Comparison of ENCODE assay signal across 8 cellular contexts in genomic region chr22:35380537-35381423, GRCh38. TPM values are rescaled to one million over a fixed set of nuclear protein-coding genes. Genes with fewer than 3 reads are reported as not detected.
DNase-seq lines count a peak whose midpoint lies in the region; ATAC-seq, FAIRE-seq and TF ChIP-seq lines count a peak whose summit lies in the region.

Gene HMOX1, plus strand, starts transcription at chr22:35381096. Its CDS starts 78 bp downstream, at chr22:35381174.

- peak within 1 kb of the TSS; percentile 87 for H2AFZ ChIP-seq in neural progenitor cell (replicated peaks)

- 5 to 69% methylated on average over 2 to 31 of the region's 47 CpGs for WGBS in upper lobe of left lung, 2 donors

- DNase-seq in GM19239 (ENCODE audit: insufficient read length, low spot score) (peak; percentile 78), HTR-8/SVneo (ENCODE audit: insufficient read length, low spot score) (peak; percentile 63), SK-MEL-5 (ENCODE audit: low read depth, low spot score) (peak; percentile 89), globus pallidus (ENCODE audit: low spot score) (peak; percentile 86), neural progenitor cell (ENCODE audit: low spot score) (peak; percentile 91), upper lobe of left lung (peak; percentile 97 to 98)
- DNase-seq in activated naive CD8-positive, alpha-beta T cell treated with anti-CD3 and anti-CD28 coated beads for 36 hours = peak; percentile 62

- in situ Hi-C loops in SK-MEL-5 (cut with HindIII; ENCODE audit: low pct_unique_long_range_greater_than_20kb, low sequenced_read_pairs) = no loop called here

- H4K20me1 ChIP-seq in BLaER1 treated with 17β-estradiol and CSF1 and Interleukin-3, amounts not matched to agents 10 nM and 100 nM = peaks cover 0 to 48% (median 0%) of the 10 kb centered on the region in 11 experiments; a peak in 7 of 22 replicates
- H4K20me1 ChIP-seq in neural progenitor cell (ENCODE audit: low read depth) = no peaks in the 10 kb centered on the region

- no peak within 1 kb of the TSS for H3K27ac Mint-ChIP-seq in activated naive CD8-positive, alpha-beta T cell treated with anti-CD3 and anti-CD28 coated beads for 36 hours
- no peak within 1 kb of the TSS for H3K27ac Mint-ChIP-seq in neural progenitor cell

- TF ChIP-seq POLR2A in upper lobe of left lung (IDR thresholded peaks at IDR 0.05) = peak in 3 of 4 donors; percentile 79 to 99 (median 79)

- H3K36me3 Mint-ChIP-seq in activated naive CD8-positive, alpha-beta T cell treated with anti-CD3 and anti-CD28 coated beads for 36 hours = no peaks in the 10 kb centered on the region
- H3K36me3 Mint-ChIP-seq in neural progenitor cell = no peaks in the 10 kb centered on the region

- H3K27me3 ChIP-seq in BLaER1 treated with 17β-estradiol and CSF1 and Interleukin-3, amounts not matched to agents 10 nM and 100 nM = peaks cover 0 to 42% (median 35%) of the 10 kb centered on the region in 11 experiments; a peak in 18 of 22 replicates
- H3K27me3 ChIP-seq in neural progenitor cell (peaks cover 12% of the 10 kb centered on the region), upper lobe of left lung (no peaks in the 10 kb centered on the region)

- H3K4me3 Mint-ChIP-seq in activated naive CD8-positive, alpha-beta T cell treated with anti-CD3 and anti-CD28 coated beads for 36 hours = peak within 1 kb of the TSS; percentile 37
- H3K4me3 Mint-ChIP-seq in neural progenitor cell = peak within 1 kb of the TSS; percentile 74

- H3K9me3 Mint-ChIP-seq in activated naive CD8-positive, alpha-beta T cell treated with anti-CD3 and anti-CD28 coated beads for 36 hours = no peaks in the 10 kb centered on the region
- H3K9me3 Mint-ChIP-seq in neural progenitor cell = no peaks in the 10 kb centered on the region

- TF ChIP-seq EP300 in upper lobe of left lung (IDR thresholded peaks at IDR 0.05) = peak in 1 of 4 donors; percentile 76

- peak within 1 kb of the TSS; percentile 12 to 98 (median 71); a peak in 21 of 22 replicates for H3K27ac ChIP-seq in BLaER1 treated with 17β-estradiol and CSF1 and Interleukin-3, amounts not matched to agents 10 nM and 100 nM
- H3K27ac ChIP-seq in neural progenitor cell = no peak within 1 kb of the TSS
- H3K27ac ChIP-seq in upper lobe of left lung = peak within 1 kb of the TSS; percentile 67 to 93 (median 83)

- no peaks in the 10 kb centered on the region for H3K9me3 ChIP-seq in BLaER1 treated with 17β-estradiol and CSF1 and Interleukin-3, amounts not matched to agents 10 nM and 100 nM (replicated peaks in 1 of 11)
- H3K9me3 ChIP-seq in neural progenitor cell (ENCODE audit: low read depth) (no peaks in the 10 kb centered on the region), upper lobe of left lung (no peaks in the 10 kb centered on the region)

- H3K4me1 ChIP-seq in BLaER1 treated with 17β-estradiol and CSF1 and Interleukin-3, amounts not matched to agents 10 nM and 100 nM = peaks cover 38 to 84% (median 57%) of the 10 kb centered on the region in 10 experiments
- H3K4me1 ChIP-seq in neural progenitor cell = peaks cover 32% of the 10 kb centered on the region
- H3K4me1 ChIP-seq in upper lobe of left lung = peaks cover 19 to 65% (median 39%) of the 10 kb centered on the region in 4 donors

- peaks cover 0 to 33% (median 5%) of the 10 kb centered on the region in 11 experiments; a peak in 9 of 22 replicates for H3K36me3 ChIP-seq in BLaER1 treated with 17β-estradiol and CSF1 and Interleukin-3, amounts not matched to agents 10 nM and 100 nM
- no peaks in the 10 kb centered on the region for H3K36me3 ChIP-seq in neural progenitor cell
- H3K36me3 ChIP-seq in upper lobe of left lung = peaks cover 0 to 2% (median 0%) of the 10 kb centered on the region in 4 donors

- peak within 1 kb of the TSS; percentile 26 to 87 (median 62); a peak in 19 of 20 replicates for H3K4me3 ChIP-seq in BLaER1 treated with 17β-estradiol and CSF1 and Interleukin-3, amounts not matched to agents 10 nM and 100 nM
- H3K4me3 ChIP-seq in neural progenitor cell = peak within 1 kb of the TSS; percentile 41
- peak within 1 kb of the TSS; percentile 23 to 71 (median 56) for H3K4me3 ChIP-seq in upper lobe of left lung

- H3K9ac ChIP-seq in BLaER1 treated with 17β-estradiol and CSF1 and Interleukin-3, amounts not matched to agents 10 nM and 100 nM = peak within 1 kb of the TSS; percentile 55 to 92 (median 78)
- no peak within 1 kb of the TSS for H3K9ac ChIP-seq in neural progenitor cell

- peak; percentile 85 to 93 for ATAC-seq in upper lobe of left lung (ENCODE audit: low FRiP score in 2 of 2)

- peaks cover 54% of the 10 kb centered on the region for H3K27me3 Mint-ChIP-seq in activated naive CD8-positive, alpha-beta T cell treated with anti-CD3 and anti-CD28 coated beads for 36 hours
- H3K27me3 Mint-ChIP-seq in neural progenitor cell (ENCODE audit: insufficient read depth, low read depth) = peaks cover 28% of the 10 kb centered on the region

- peak within 1 kb of the TSS; percentile 77 to 99 (median 83) for H3K4me2 ChIP-seq in BLaER1 treated with 17β-estradiol and CSF1 and Interleukin-3, amounts not matched to agents 10 nM and 100 nM
- H3K4me2 ChIP-seq in neural progenitor cell = peak within 1 kb of the TSS; percentile 81

- no peak for TF ChIP-seq CTCF in neural progenitor cell (IDR thresholded peaks at IDR 0.05)
- TF ChIP-seq CTCF in upper lobe of left lung (IDR thresholded peaks at IDR 0.05) = peak in 4 of 6 experiments; percentile 17 to 47 (median 22)

- peaks cover 18% of the 10 kb centered on the region for H3K4me1 Mint-ChIP-seq in activated naive CD8-positive, alpha-beta T cell treated with anti-CD3 and anti-CD28 coated beads for 36 hours
- peaks cover 39% of the 10 kb centered on the region for H3K4me1 Mint-ChIP-seq in neural progenitor cell

- no peaks in the 10 kb centered on the region for H3K79me2 ChIP-seq in neural progenitor cell (ENCODE audit: low read depth)

- peak; percentile 71 for FAIRE-seq in GM19239 (lab: Jason Lieb, UNC)
- FAIRE-seq in HTR-8/SVneo (lab: Jason Lieb, UNC) = no peak

- peaks cover 45% of the 10 kb centered on the region for H3F3A ChIP-seq in neural progenitor cell (ENCODE audit: low read depth)

RNA-seq across cellular contexts. Expression of gene HMOX1, which starts in this region (rescaled TPM):
- 45.3 and 49.0 TPM in 2 replicates for total RNA-seq in SK-MEL-5 (2014; rRNA removed; shearing (Covaris generic))
- 89.0 and 109 TPM in 2 replicates for polyA plus RNA-seq in SK-MEL-5 (2015; cell fraction: cytosol; rRNA removed)
- 26.1 and 29.0 TPM in 2 replicates for polyA plus RNA-seq in SK-MEL-5 (2015; cell fraction: nucleus; rRNA removed)
- under 1 TPM; 0.26 to 0.39 TPM for total RNA-seq in activated naive CD8-positive, alpha-beta T cell treated with anti-CD3 and anti-CD28 coated beads for 36 hours
- total RNA-seq in neural progenitor cell (ENCODE audit: low replicate concordance) (2.4 and 6.5 TPM in 2 replicates), upper lobe of left lung (100 to 1,000 TPM in 1 of 6 donors, 10 to 100 TPM in 5; 22.0 to 306 (median 77.9) TPM)

Comparison
In these comparisons a context has a peak if more than half of its experiments do, and no peak if none do; other contexts are left out.
1. Peak in DNase-seq in activated naive CD8-positive, alpha-beta T cell treated with anti-CD3 and anti-CD28 coated beads for 36 hours; RNA of the gene not detected or under 1 TPM.